In genomic region chr2:25587361-25587760, GRCh38 we compare ENCODE assay signal across 11 cellular contexts.
A peak's percentile ranks its signal among the peaks of the same experiment; 100 is the strongest.
DNase-seq lines count a peak whose midpoint lies in the region; ATAC-seq and TF ChIP-seq lines count a peak whose summit lies in the region.
"Had no signal": no experiment of that assay in that cellular context is flagged by ENCODE, and none has a peak within 500 bp of the region (broad histone marks: within the 10 kb centered on the region; RNA-seq: fewer than 3 reads in every experiment).

No MANE protein-coding gene starts in this region.

- H2AK5ac ChIP-seq in mesenchymal stem cell (ENCODE audit: low read length, severe bottlenecking) = no peak overlapping the region

- H3K23ac ChIP-seq in mesenchymal stem cell (ENCODE audit: low read length in 2 of 2) = no peak overlapping the region

- no peak overlapping the region for H3K9ac ChIP-seq in mesenchymal stem cell (ENCODE audit: low read length)

- no peaks in the 10 kb centered on the region for H3K27me3 ChIP-seq in mesenchymal stem cell (ENCODE audit: control insufficient read depth in 1 of 2, insufficient read depth in 1 of 2, low read length in 2 of 2)
- H3K27me3 ChIP-seq: sigmoid colon, transverse colon had no signal

- ATAC-seq in GM21825 (IDR thresholded peaks at IDR 0.05; ENCODE audit: unreplicated experiment) (peak; percentile 42), HG02571 (IDR thresholded peaks at IDR 0.05; ENCODE audit: unreplicated experiment) (no peak)

- H3K36me3 ChIP-seq in mesenchymal stem cell (ENCODE audit: control insufficient read depth in 1 of 2, insufficient read depth in 2 of 2, low read depth in 1 of 2, low read length in 2 of 2) = peaks cover 0 to 10% of the 10 kb centered on the region in 2 experiments
- H3K36me3 ChIP-seq: sigmoid colon, transverse colon had no signal

- H3K4me1 ChIP-seq in mesenchymal stem cell (ENCODE audit: control insufficient read depth, insufficient read depth, low read depth, low read length) = peaks cover 12% of the 10 kb centered on the region
- H3K4me1 ChIP-seq: sigmoid colon had no signal

- H2BK120ac ChIP-seq in mesenchymal stem cell (ENCODE audit: low read depth, low read length) = no peak overlapping the region

- no peak overlapping the region for H3K27ac ChIP-seq in mesenchymal stem cell (ENCODE audit: low read length, poor library complexity, severe bottlenecking)
- H3K27ac ChIP-seq: sigmoid colon, transverse colon had no signal

- no peak overlapping the region for H3K14ac ChIP-seq in mesenchymal stem cell (ENCODE audit: low read length in 2 of 2)

- H3K4me1 Mint-ChIP-seq in CD14-positive monocyte = peaks cover 39% of the 10 kb centered on the region

- no peak overlapping the region for H2BK15ac ChIP-seq in mesenchymal stem cell (ENCODE audit: low read depth, poor library complexity, severe bottlenecking)

- peak; percentile 72 for DNase-seq in CD14-positive monocyte (ENCODE audit: low spot score)
- DNase-seq in amniotic epithelial cell (ENCODE audit: low read depth) = peak; percentile 40
- peak; percentile 47 for DNase-seq in mesenchymal stem cell
- no peak for DNase-seq in GDM1 (lab: John Stamatoyannopoulos, UW)
- no peak for DNase-seq in stimulated activated CD4-positive, alpha-beta T cell treated with anti-CD3 and anti-CD28 coated beads, Interleukin-2, amount 100 ng/mL, for 48 hours
- no peak for DNase-seq in H4 (ENCODE audit: low spot score)
- DNase-seq: NCI-H1048, sigmoid colon, transverse colon had no signal

- intact Hi-C loops in CD14-positive monocyte (cut with micrococcal nuclease) = no loop called here

- H3K18ac ChIP-seq in mesenchymal stem cell (ENCODE audit: low read depth in 1 of 2, low read length in 2 of 2) = no peak overlapping the region

- H2AFZ ChIP-seq in mesenchymal stem cell (ENCODE audit: low read depth, low read length) = no peak overlapping the region

- TF ChIP-seq CTCF in CD14-positive monocyte (IDR thresholded peaks at IDR 0.05) = no peak

- H3K4ac ChIP-seq in mesenchymal stem cell (ENCODE audit: low read depth in 1 of 2, low read length in 2 of 2) = no peak overlapping the region

- no peak overlapping the region for H4K8ac ChIP-seq in mesenchymal stem cell (ENCODE audit: low read length)

- no peaks in the 10 kb centered on the region for H3K9me3 ChIP-seq in mesenchymal stem cell (ENCODE audit: control insufficient read depth, low read length)
- H3K9me3 ChIP-seq: sigmoid colon, transverse colon had no signal

- H3K27me3 Mint-ChIP-seq in CD14-positive monocyte (ENCODE audit: low read depth in 3 of 3) = peaks cover 0 to 2% (median 0%) of the 10 kb centered on the region in 3 donors

- peak overlapping the region in 4 of 7 donors; percentile 0 to 76 (median 50) for H3K27ac Mint-ChIP-seq in CD14-positive monocyte

- 89% methylated on average over 3 of the region's 4 CpGs for WGBS in mesenchymal stem cell

- H4K91ac ChIP-seq in mesenchymal stem cell (ENCODE audit: low read length) = no peak overlapping the region

- H3K4me3 Mint-ChIP-seq in CD14-positive monocyte = no peak overlapping the region

- H3K4me2 ChIP-seq in mesenchymal stem cell (ENCODE audit: low read length, poor library complexity, severe bottlenecking) = no peak overlapping the region

- H3K79me1 ChIP-seq in mesenchymal stem cell (replicated peaks; ENCODE audit: low read length, poor library complexity, severe bottlenecking) = no peaks in the 10 kb centered on the region

- H3K4me3 ChIP-seq in mesenchymal stem cell (ENCODE audit: insufficient read depth in 1 of 2, low read depth in 1 of 2, low read length in 2 of 2) = no peak overlapping the region
- H3K4me3 ChIP-seq: sigmoid colon, transverse colon had no signal

- no peak overlapping the region for H2BK5ac ChIP-seq in mesenchymal stem cell (ENCODE audit: low read depth, low read length, poor library complexity, severe bottlenecking)

- H3K9me3 Mint-ChIP-seq in CD14-positive monocyte = peaks cover 0 to 2% (median 0%) of the 10 kb centered on the region in 7 donors

- no peak overlapping the region for H2BK12ac ChIP-seq in mesenchymal stem cell (ENCODE audit: low read length in 2 of 2)

- H3K36me3 Mint-ChIP-seq in CD14-positive monocyte = peaks cover 0 to 2% of the 10 kb centered on the region in 2 donors

Comparison
In these comparisons a context has a peak if more than half of its experiments do, and no peak if none do; other contexts are left out.
1. DNase-seq: peak in CD14-positive monocyte (single experiment), amniotic epithelial cell (single experiment) and mesenchymal stem cell (single experiment); none in GDM1 (single experiment), stimulated activated CD4-positive, alpha-beta T cell treated with anti-CD3 and anti-CD28 coated beads, Interleukin-2, amount 100 ng/mL, for 48 hours (0 of 2) and H4 (single experiment).